Comparison of ENCODE assay signal across 27 cellular contexts in genomic region chr22:49544286-49544685, GRCh38.
"Had no signal": no experiment of that assay in that cellular context is flagged by ENCODE, and none has a peak within 500 bp of the region (broad histone marks: within the 10 kb centered on the region; RNA-seq: fewer than 3 reads in every experiment).

No MANE protein-coding gene starts in this region.

- H3K27ac ChIP-seq: esophagus muscularis mucosa, heart right ventricle, right lobe of liver, skin epidermis, thyroid gland, upper lobe of right lung, WERI-Rb-1 had no signal

- H3K4me1 ChIP-seq: esophagus muscularis mucosa, heart right ventricle, right lobe of liver, thyroid gland, upper lobe of right lung had no signal

- H3K4me3 ChIP-seq: esophagus muscularis mucosa, heart right ventricle, right lobe of liver, skin epidermis, thyroid gland, upper lobe of right lung had no signal

- DNase-seq: activated CD4-positive, alpha-beta memory T cell treated with anti-CD3 and anti-CD28 coated beads for 36 hours; activated CD4-positive, alpha-beta T cell treated with anti-CD3 and anti-CD28 coated beads for 48 hours; activated CD8-positive, alpha-beta memory T cell treated with anti-CD3 and anti-CD28 coated beads, Interleukin-2, amount 50 U/mL, for 48 hours; activated gamma-delta T cell; activated naive CD8-positive, alpha-beta T cell treated with anti-CD3 and anti-CD28 coated beads, Interleukin-2, amount 50 U/mL, for 24 hours; activated T-cell treated with anti-CD3 and anti-CD28 coated beads, Interleukin-2, amount 50 U/mL, for 24 hours; amygdala; caudate nucleus; foreskin melanocyte; heart right ventricle; left cardiac atrium; midbrain; naive thymus-derived CD4-positive, alpha-beta T cell; stimulated activated CD4-positive, alpha-beta T cell treated with anti-CD3 and anti-CD28 coated beads, Interleukin-4, amount 100 ng/mL, for 4 hours; stimulated activated CD8-positive, alpha-beta memory T cell treated with anti-CD3 and anti-CD28 coated beads, Interleukin-4, amount 100 ng/mL, for 48 hours; stimulated activated naive CD8-positive, alpha-beta T cell treated with anti-CD3 and anti-CD28 coated beads, Interleukin-15, amount 100 ng/mL, for 72 hours; substantia nigra; SW 1271; T-helper 9 cell; thyroid gland; WERI-Rb-1 had no signal

- H3K9me3 ChIP-seq: right lobe of liver, thyroid gland, upper lobe of right lung had no signal

- H3K36me3 ChIP-seq: esophagus muscularis mucosa, heart right ventricle, right lobe of liver, thyroid gland, upper lobe of right lung, WERI-Rb-1 had no signal

- ATAC-seq: activated CD4-positive, CD25-positive, alpha-beta regulatory T cell treated with anti-CD3 and anti-CD28 coated beads, Interleukin-2, amount 50 U/mL, for 24 hours; activated naive CD8-positive, alpha-beta T cell treated with anti-CD3 and anti-CD28 coated beads, Interleukin-2, amount 50 U/mL, for 24 hours; heart right ventricle; left cardiac atrium; naive thymus-derived CD4-positive, alpha-beta T cell; right lobe of liver; stimulated activated memory B cell treated with anti-CD40 and anti-IgM and Interleukin-4, amounts not matched to agents 10 μg/mL and 1 μg/mL and 100 μg/mL, for 72 hours; stimulated activated naive CD8-positive, alpha-beta T cell treated with anti-CD3 and anti-CD28 coated beads, Interleukin-15, amount 100 ng/mL, for 72 hours; upper lobe of right lung had no signal

- H3K27me3 ChIP-seq: right lobe of liver, thyroid gland, upper lobe of right lung had no signal
